9 cellular contexts compared by ENCODE assay signal in genomic region chr14:92539875-92540274, GRCh38. TPM values are rescaled to one million over a fixed set of nuclear protein-coding genes. Genes with fewer than 3 reads are reported as not detected.
DNase-seq lines count a peak whose midpoint lies in the region; ATAC-seq lines count a peak whose summit lies in the region.
"Had no signal": no experiment of that assay in that cellular context is flagged by ENCODE, and none has a peak within 500 bp of the region (broad histone marks: within the 10 kb centered on the region; RNA-seq: fewer than 3 reads in every experiment).

No MANE protein-coding gene starts in this region.

- ATAC-seq in activated naive CD8-positive, alpha-beta T cell treated with anti-CD3 and anti-CD28 coated beads, Interleukin-2, amount 10 ng/mL, durations not matched to agents 7 days and 5 days (ENCODE audit: low read depth), result peak; percentile 60
- ATAC-seq in right cardiac atrium (peak; percentile 46 to 69), HG03280 (IDR thresholded peaks at IDR 0.05; ENCODE audit: unreplicated experiment) (no peak), HG03039 (IDR thresholded peaks at IDR 0.05; ENCODE audit: unreplicated experiment) (no peak)

- H3K9ac ChIP-seq in skeletal muscle tissue (ENCODE audit: low read depth in 1 of 3, low read length in 3 of 3), result peak overlapping the region in 2 of 3 donors; percentile 6 to 50
- H3K9ac ChIP-seq in Karpas-422 (ENCODE audit: low read length), result no peak overlapping the region

- H3K4me2 ChIP-seq in Karpas-422 (ENCODE audit: low read depth, low read length, poor library complexity, severe bottlenecking), result no peak overlapping the region

- H3K4me1 ChIP-seq in right cardiac atrium (ENCODE audit: control insufficient read depth, insufficient read depth, low read length) (peaks cover 13% of the 10 kb centered on the region), skeletal muscle tissue (ENCODE audit: control insufficient read depth in 3 of 3, insufficient read depth in 3 of 3, low read length in 3 of 3) (peaks cover 12 to 17% (median 15%) of the 10 kb centered on the region in 3 donors), Karpas-422 (ENCODE audit: low read length) (no peaks in the 10 kb centered on the region)

- H3K4me3 ChIP-seq in right cardiac atrium (ENCODE audit: low read length) (no peak overlapping the region), skeletal muscle tissue (ENCODE audit: low read length in 3 of 3) (no peak overlapping the region), Karpas-422 (ENCODE audit: low read length) (no peak overlapping the region)

- H3K27ac ChIP-seq in right cardiac atrium (ENCODE audit: low read length) (peak overlapping the region; percentile 22), skeletal muscle tissue (ENCODE audit: low read depth, low read length) (peak overlapping the region; percentile 81), Karpas-422 (ENCODE audit: low read length) (no peak overlapping the region)

- WGBS in right cardiac atrium, result 46% methylated on average over 12 of the region's 12 CpGs

- POLR2A ChIA-PET in activated naive CD8-positive, alpha-beta T cell treated with anti-CD3 and anti-CD28 coated beads, Interleukin-2, amount 10 ng/mL, durations not matched to agents 7 days and 5 days (lab: Charles Lee), result interaction anchor here (0.9 to 3.4 kb wide), 6 partner anchors 8 to 55 kb away, joined by 3 to 37 read pairs (median 4); no protein-coding TSS in a partner anchor

- H4K20me1 ChIP-seq in Karpas-422 (ENCODE audit: insufficient read depth, low read depth, low read length), result no peaks in the 10 kb centered on the region

- no peaks in the 10 kb centered on the region for H3K27me3 ChIP-seq in right cardiac atrium (ENCODE audit: control insufficient read depth, insufficient read depth)
- no peaks in the 10 kb centered on the region for H3K27me3 ChIP-seq in skeletal muscle tissue (ENCODE audit: control insufficient read depth in 3 of 3, insufficient read depth in 3 of 3, low read length in 3 of 3)
- H3K27me3 ChIP-seq in Karpas-422 (ENCODE audit: low read length), result no peaks in the 10 kb centered on the region

- H3K27ac Mint-ChIP-seq in activated naive CD8-positive, alpha-beta T cell treated with anti-CD3 and anti-CD28 coated beads, Interleukin-2, amount 10 ng/mL, durations not matched to agents 7 days and 5 days, result peak overlapping the region; percentile 86

- DNase-seq in GM04504 (ENCODE audit: low read depth) (peak; percentile 4), right cardiac atrium (peak; percentile 61 to 77 (median 71)), Karpas-422 (no peak), superior temporal gyrus (ENCODE audit: extremely low spot score) (no peak)
- peak; percentile 67 for DNase-seq in activated naive CD8-positive, alpha-beta T cell treated with anti-CD3 and anti-CD28 coated beads, Interleukin-2, amount 10 ng/mL, durations not matched to agents 7 days and 5 days
- DNase-seq: activated effector memory CD4-positive, alpha-beta T cell treated with Interleukin-2 at 50 U/mL for 16 hours had no signal

- H3K4me1 Mint-ChIP-seq in activated naive CD8-positive, alpha-beta T cell treated with anti-CD3 and anti-CD28 coated beads, Interleukin-2, amount 10 ng/mL, durations not matched to agents 7 days and 5 days, result peaks cover 74% of the 10 kb centered on the region

- H3K9me3 ChIP-seq in right cardiac atrium (ENCODE audit: control insufficient read depth, low read length), result no peaks in the 10 kb centered on the region
- no peaks in the 10 kb centered on the region for H3K9me3 ChIP-seq in skeletal muscle tissue (ENCODE audit: control insufficient read depth in 3 of 3, low read length in 3 of 3)
- H3K9me3 ChIP-seq in Karpas-422 (ENCODE audit: low read length), result no peaks in the 10 kb centered on the region

- H2AFZ ChIP-seq in Karpas-422 (ENCODE audit: low read length), result no peak overlapping the region

- H3K9me3 Mint-ChIP-seq in activated naive CD8-positive, alpha-beta T cell treated with anti-CD3 and anti-CD28 coated beads, Interleukin-2, amount 10 ng/mL, durations not matched to agents 7 days and 5 days, result no peaks in the 10 kb centered on the region

- peak overlapping the region; percentile 48 for H3K4me3 Mint-ChIP-seq in activated naive CD8-positive, alpha-beta T cell treated with anti-CD3 and anti-CD28 coated beads, Interleukin-2, amount 10 ng/mL, durations not matched to agents 7 days and 5 days

- no peaks in the 10 kb centered on the region for H3K79me2 ChIP-seq in Karpas-422 (ENCODE audit: low read length)

- H3K9me2 ChIP-seq in Karpas-422 (replicated peaks; ENCODE audit: insufficient read depth, low read length), result no peaks in the 10 kb centered on the region

- H3K36me3 Mint-ChIP-seq in activated naive CD8-positive, alpha-beta T cell treated with anti-CD3 and anti-CD28 coated beads, Interleukin-2, amount 10 ng/mL, durations not matched to agents 7 days and 5 days, result peaks cover 18% of the 10 kb centered on the region

- intact Hi-C loops in right cardiac atrium (cut with DNase I), result no loop called here

- H3K27me3 Mint-ChIP-seq in activated naive CD8-positive, alpha-beta T cell treated with anti-CD3 and anti-CD28 coated beads, Interleukin-2, amount 10 ng/mL, durations not matched to agents 7 days and 5 days, result no peaks in the 10 kb centered on the region

- H3K36me3 ChIP-seq in skeletal muscle tissue (ENCODE audit: control insufficient read depth in 3 of 3, insufficient read depth in 3 of 3, low read length in 3 of 3) (no peaks in the 10 kb centered on the region), Karpas-422 (ENCODE audit: insufficient read depth, low read length) (no peaks in the 10 kb centered on the region)

RNA-seq across cellular contexts. Expression of gene RIN3, which starts 26.3 kb away (rescaled TPM):
- total RNA-seq in activated naive CD8-positive, alpha-beta T cell treated with anti-CD3 and anti-CD28 coated beads, Interleukin-2, amount 10 ng/mL, durations not matched to agents 7 days and 5 days, result 10 to 100 TPM; 80.5 to 80.9 TPM
- 10 to 100 TPM; 10.3 to 15.2 (median 14.6) TPM for total RNA-seq in right cardiac atrium
- 7.5 TPM for polyA plus RNA-seq in right cardiac atrium
- 4.7 TPM for total RNA-seq in skeletal muscle tissue
- not detected in 2 replicates for total RNA-seq in Karpas-422 (2014; rRNA removed; shearing (Covaris generic); ENCODE audit: low replicate concordance)

Comparison
In these comparisons a context has a peak if more than half of its experiments do, and no peak if none do; other contexts are left out.
1. DNase-seq: peak in GM04504 (single experiment), activated naive CD8-positive, alpha-beta T cell treated with anti-CD3 and anti-CD28 coated beads, Interleukin-2, amount 10 ng/mL, durations not matched to agents 7 days and 5 days (single experiment) and right cardiac atrium (3 of 3); none in Karpas-422 (single experiment) and superior temporal gyrus (single experiment).
2. ATAC-seq: peak in activated naive CD8-positive, alpha-beta T cell treated with anti-CD3 and anti-CD28 coated beads, Interleukin-2, amount 10 ng/mL, durations not matched to agents 7 days and 5 days (single experiment) and right cardiac atrium (2 of 2); none in HG03280 (single experiment) and HG03039 (single experiment).
3. RNA of gene RIN3, which starts 26.3 kb away (total RNA-seq): 80.5 to 80.9 TPM in activated naive CD8-positive, alpha-beta T cell treated with anti-CD3 and anti-CD28 coated beads, Interleukin-2, amount 10 ng/mL, durations not matched to agents 7 days and 5 days; 10.3 to 15.2 TPM in right cardiac atrium, 4.7 TPM in skeletal muscle tissue (single experiment) and not detected in Karpas-422; every median in the first group is over 4 times any median in the second.